ENCODE assay signal across 22 cellular contexts in the genomic region with DNA sequence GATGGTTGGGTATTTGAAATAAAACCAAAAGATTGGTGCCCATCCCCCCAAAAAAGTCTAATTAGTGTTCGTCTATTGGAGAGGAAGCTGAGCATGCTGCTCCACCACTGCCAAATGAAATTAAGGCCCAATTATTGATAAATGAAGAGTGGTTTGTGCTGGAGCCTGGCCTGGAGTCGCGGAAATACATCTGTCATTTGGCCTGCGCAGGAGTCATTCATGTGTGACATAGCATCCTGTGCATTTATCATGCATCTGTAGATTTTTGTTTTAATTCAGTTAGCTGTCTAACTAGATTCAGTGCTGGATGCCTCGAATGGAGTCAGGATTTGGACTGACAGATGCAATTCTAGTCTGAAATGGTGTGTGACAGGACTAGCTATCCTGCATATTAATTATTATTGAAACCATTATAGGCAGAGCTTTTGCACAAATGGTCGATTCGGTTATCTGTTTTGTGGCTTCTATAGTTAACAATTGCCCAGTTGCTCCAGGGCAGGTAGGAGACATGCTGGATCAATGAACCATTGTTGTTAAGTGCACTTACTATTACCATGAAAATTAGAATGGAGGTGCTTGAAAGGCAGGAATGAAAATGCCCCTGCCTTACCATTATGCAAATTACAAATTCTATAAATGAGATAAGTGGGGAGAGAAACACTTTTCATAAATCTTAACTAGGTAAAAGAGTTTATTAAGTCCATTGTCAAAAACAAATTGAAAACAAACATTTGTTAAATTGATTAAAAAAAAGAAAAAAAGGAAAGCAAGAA.
A peak's percentile ranks its signal among the peaks of the same experiment; 100 is the strongest.
DNase-seq lines count a peak whose midpoint lies in the region; ATAC-seq and TF ChIP-seq lines count a peak whose summit lies in the region.
"Had no signal": no experiment of that assay in that cellular context is flagged by ENCODE, and none has a peak within 500 bp of the region (broad histone marks: within the 10 kb centered on the region; RNA-seq: fewer than 3 reads in every experiment).

No MANE protein-coding gene starts in this region.

- CTCF ChIA-PET in activated CD4-positive, alpha-beta T cell treated with anti-CD3 and anti-CD28 coated beads for 36 hours (lab: Charles Lee): no interaction called here

- H3K4me1 ChIP-seq in mucosa of descending colon (ENCODE audit: low read depth) (no peaks in the 10 kb centered on the region), left ventricle myocardium inferior (no peaks in the 10 kb centered on the region)

- intact Hi-C loops in activated CD4-positive, alpha-beta T cell treated with anti-CD3 and anti-CD28 coated beads for 36 hours (cut with DNase I, micrococcal nuclease): no loop called here
- intact Hi-C loops in mucosa of descending colon (cut with DNase I, micrococcal nuclease) (no loop called here), left ventricle myocardium inferior (cut with micrococcal nuclease) (no loop called here)

- no peak for TF ChIP-seq CTCF in mucosa of descending colon (IDR thresholded peaks at IDR 0.05)
- no peak for TF ChIP-seq CTCF in left ventricle myocardium inferior (IDR thresholded peaks at IDR 0.05; ENCODE audit: borderline replicate concordance)

- H3K36me3 Mint-ChIP-seq in activated CD4-positive, alpha-beta T cell treated with anti-CD3 and anti-CD28 coated beads for 36 hours (ENCODE audit: low read depth): no peaks in the 10 kb centered on the region
- H3K36me3 Mint-ChIP-seq: natural killer cell had no signal

- no peak overlapping the region for H3K27ac ChIP-seq in left ventricle myocardium inferior (replicated peaks)
- H3K27ac ChIP-seq: cardiac muscle cell, tibial artery had no signal

- H3K27ac Mint-ChIP-seq in activated CD4-positive, alpha-beta T cell treated with anti-CD3 and anti-CD28 coated beads for 36 hours: no peak overlapping the region
- H3K27ac Mint-ChIP-seq: activated naive CD4-positive, alpha-beta T cell treated with anti-CD3 and anti-CD28 coated beads for 36 hours; CD4-positive, alpha-beta T cell; natural killer cell; stimulated activated naive CD8-positive, alpha-beta T cell treated with anti-CD3 and anti-CD28 coated beads, Interleukin-15, Interleukin-2, amounts not matched to agents 100 ng/mL and 50 ng/mL, for 24 hours had no signal

- H3K4me1 Mint-ChIP-seq in activated CD4-positive, alpha-beta T cell treated with anti-CD3 and anti-CD28 coated beads for 36 hours: no peaks in the 10 kb centered on the region
- H3K4me1 Mint-ChIP-seq: natural killer cell had no signal

- H3K27me3 ChIP-seq in left ventricle myocardium inferior (ENCODE audit: low read depth): no peaks in the 10 kb centered on the region
- H3K27me3 ChIP-seq: cardiac muscle cell, tibial artery had no signal

- ATAC-seq in SK-N-SH treated with all-trans-retinoic acid at 6 μM for 48 hours (no peak; the same call in 2 of the 3 replicates), GM21390 (IDR thresholded peaks at IDR 0.05; ENCODE audit: unreplicated experiment) (no peak), mucosa of descending colon (no peak)
- no peak for ATAC-seq in activated CD4-positive, alpha-beta T cell treated with anti-CD3 and anti-CD28 coated beads for 36 hours
- ATAC-seq: natural killer cell had no signal

- DNase-seq in DMS 273 (lab: John Stamatoyannopoulos, UW; ENCODE audit: unreplicated experiment) (peak; percentile 67), NCI-H1105 treated with DMSO at 0.1 percent for 48 hours (lab: John Stamatoyannopoulos, UW) (peak; percentile 95), NCI-H446 treated with DMSO at 0.1 percent for 48 hours (lab: John Stamatoyannopoulos, UW) (peak; percentile 97), mucosa of descending colon (no peak), left ventricle myocardium inferior (no peak)
- no peak for DNase-seq in activated CD4-positive, alpha-beta T cell treated with anti-CD3 and anti-CD28 coated beads for 36 hours
- DNase-seq: activated CD4-positive, alpha-beta T cell treated with anti-CD3 and anti-CD28 coated beads for 48 hours; activated naive CD4-positive, alpha-beta T cell treated with anti-CD3 and anti-CD28 coated beads for 36 hours; activated T-cell treated with anti-CD3 and anti-CD28 coated beads, Interleukin-2, amount 50 U/mL, for 48 hours; amniotic stem cell; CD4-positive, alpha-beta T cell; cortex of kidney; KG1; mesendoderm; natural killer cell; SHP77; stimulated activated CD4-positive, alpha-beta T cell treated with anti-CD3 and anti-CD28 coated beads, Interleukin-4, amount 100 ng/mL, for 4 hours; tibial artery had no signal

- H3K4me3 ChIP-seq in mucosa of descending colon: no peak overlapping the region
- no peak overlapping the region for H3K4me3 ChIP-seq in left ventricle myocardium inferior
- H3K4me3 ChIP-seq: cardiac muscle cell, tibial artery had no signal

- H3K9me3 ChIP-seq in mucosa of descending colon: peaks cover 43% of the 10 kb centered on the region
- peaks cover 4% of the 10 kb centered on the region for H3K9me3 ChIP-seq in left ventricle myocardium inferior (replicated peaks)
- H3K9me3 ChIP-seq: tibial artery had no signal

- POLR2A ChIA-PET in activated CD4-positive, alpha-beta T cell treated with anti-CD3 and anti-CD28 coated beads for 36 hours (lab: Charles Lee): no interaction called here

- no peak overlapping the region for H3K4me3 Mint-ChIP-seq in activated CD4-positive, alpha-beta T cell treated with anti-CD3 and anti-CD28 coated beads for 36 hours
- H3K4me3 Mint-ChIP-seq: activated naive CD4-positive, alpha-beta T cell treated with anti-CD3 and anti-CD28 coated beads for 36 hours; CD4-positive, alpha-beta T cell; natural killer cell; stimulated activated naive CD8-positive, alpha-beta T cell treated with anti-CD3 and anti-CD28 coated beads, Interleukin-15, Interleukin-2, amounts not matched to agents 100 ng/mL and 50 ng/mL, for 24 hours had no signal

- no peaks in the 10 kb centered on the region for H3K27me3 Mint-ChIP-seq in activated CD4-positive, alpha-beta T cell treated with anti-CD3 and anti-CD28 coated beads for 36 hours
- H3K27me3 Mint-ChIP-seq: CD4-positive, alpha-beta T cell; stimulated activated naive CD8-positive, alpha-beta T cell treated with anti-CD3 and anti-CD28 coated beads, Interleukin-15, Interleukin-2, amounts not matched to agents 100 ng/mL and 50 ng/mL, for 24 hours had no signal

- H3K36me3 ChIP-seq in mucosa of descending colon (ENCODE audit: low read depth) (no peaks in the 10 kb centered on the region), left ventricle myocardium inferior (no peaks in the 10 kb centered on the region)
- H3K36me3 ChIP-seq: cardiac muscle cell, tibial artery had no signal

- peaks cover 2% of the 10 kb centered on the region for H3K9me3 Mint-ChIP-seq in activated CD4-positive, alpha-beta T cell treated with anti-CD3 and anti-CD28 coated beads for 36 hours (ENCODE audit: low read depth)

TF ChIP-seq in SK-N-SH treated with all-trans-retinoic acid at 6 μM for 48 hours, 23 proteins besides CTCF, POLR2A, EP300 and RAD21:
- peak; percentile 73 for TF ChIP-seq TCF4 (CRISPR knock-in tag; IDR thresholded peaks at IDR 0.05; ENCODE audit: borderline replicate concordance)
- TF ChIP-seq ARNTL (CRISPR knock-in tag; IDR thresholded peaks at IDR 0.05; ENCODE audit: borderline replicate concordance, low read depth): no peak

Comparison
In these comparisons a context has a peak if more than half of its experiments do, and no peak if none do; other contexts are left out.
1. DNase-seq: peak in DMS 273 (single experiment), NCI-H1105 treated with DMSO at 0.1 percent for 48 hours (single experiment) and NCI-H446 treated with DMSO at 0.1 percent for 48 hours (single experiment); none in activated CD4-positive, alpha-beta T cell treated with anti-CD3 and anti-CD28 coated beads for 36 hours (single experiment), mucosa of descending colon (0 of 3) and left ventricle myocardium inferior (single experiment).